In the genomic region with DNA sequence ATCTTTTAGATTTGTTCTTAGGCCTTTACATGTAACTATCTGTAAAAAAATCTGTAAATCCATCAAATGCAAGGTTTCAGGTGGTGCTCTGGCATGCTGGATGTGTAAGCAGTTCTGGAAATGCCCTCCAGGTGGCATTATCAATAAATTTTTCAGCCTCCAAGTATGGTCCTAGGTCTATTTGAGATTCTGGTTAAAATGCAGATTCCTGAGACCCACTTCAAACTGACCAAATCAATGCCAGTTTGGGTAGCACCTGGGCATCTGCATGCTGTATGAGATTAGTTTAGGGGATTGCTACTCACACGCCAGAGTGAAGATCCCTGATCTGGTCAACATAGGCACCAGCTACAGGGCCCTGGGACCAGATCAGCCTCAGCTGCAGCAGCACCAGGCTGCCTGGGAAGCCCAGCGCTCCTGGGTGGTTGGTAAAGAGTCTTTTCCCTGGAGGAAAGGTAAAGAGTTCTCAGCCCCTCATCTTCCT, we compare ENCODE assay signal across 9 cellular contexts.
DNase-seq lines count a peak whose midpoint lies in the region; ATAC-seq lines count a peak whose summit lies in the region.
"Had no signal": no experiment of that assay in that cellular context is flagged by ENCODE, and none has a peak within 500 bp of the region (broad histone marks: within the 10 kb centered on the region; RNA-seq: fewer than 3 reads in every experiment).

No MANE protein-coding gene starts in this region.

- H3K9me3 Mint-ChIP-seq in naive thymus-derived CD8-positive, alpha-beta T cell: no peaks in the 10 kb centered on the region
- H3K9me3 Mint-ChIP-seq: IgD-negative memory B cell had no signal

- no peak overlapping the region for H3K4me3 Mint-ChIP-seq in naive thymus-derived CD8-positive, alpha-beta T cell

- H3K4me1 Mint-ChIP-seq in naive thymus-derived CD8-positive, alpha-beta T cell: peaks cover 0 to 18% (median 2%) of the 10 kb centered on the region in 4 donors

- H3K36me3 Mint-ChIP-seq in naive thymus-derived CD8-positive, alpha-beta T cell: peaks cover 0 to 1% (median 0%) of the 10 kb centered on the region in 3 donors
- H3K36me3 Mint-ChIP-seq: IgD-negative memory B cell had no signal

- peaks cover 0 to 3% (median 2%) of the 10 kb centered on the region in 5 donors for H3K27me3 Mint-ChIP-seq in naive thymus-derived CD8-positive, alpha-beta T cell
- H3K27me3 Mint-ChIP-seq: IgD-negative memory B cell had no signal

- DNase-seq in stimulated activated CD4-positive, alpha-beta T cell treated with anti-CD3 and anti-CD28 coated beads, Interleukin-2, amount 100 ng/mL, for 48 hours: peak; percentile 6 to 15
- no peak for DNase-seq in stimulated activated CD4-positive, alpha-beta T cell treated with anti-CD3 and anti-CD28 coated beads, Interleukin-1b, Interleukin-23, amount 100 ng/mL, for 48 hours
- DNase-seq in HuH-7 (ENCODE audit: low spot score): peak; percentile 59
- DNase-seq in SHP77 (lab: John Stamatoyannopoulos, UW): peak; percentile 72 to 76
- DNase-seq in naive thymus-derived CD8-positive, alpha-beta T cell: peak in 2 of 10 donors; percentile 7 to 16

- peak; percentile 57 for ATAC-seq in GM21737 (IDR thresholded peaks at IDR 0.05; ENCODE audit: unreplicated experiment)
- peak; percentile 10 for ATAC-seq in esophagus mucosa
- ATAC-seq in naive thymus-derived CD8-positive, alpha-beta T cell: peak; percentile 44 to 54
- no peak for ATAC-seq in HG02840 (IDR thresholded peaks at IDR 0.05; ENCODE audit: low FRiP score, unreplicated experiment)

- H3K27ac Mint-ChIP-seq in naive thymus-derived CD8-positive, alpha-beta T cell: no peak overlapping the region

- POLR2A ChIA-PET in naive thymus-derived CD8-positive, alpha-beta T cell (lab: Charles Lee): no interaction called here
